Comparison of ENCODE assay signal across 8 cellular contexts in the genomic region with DNA sequence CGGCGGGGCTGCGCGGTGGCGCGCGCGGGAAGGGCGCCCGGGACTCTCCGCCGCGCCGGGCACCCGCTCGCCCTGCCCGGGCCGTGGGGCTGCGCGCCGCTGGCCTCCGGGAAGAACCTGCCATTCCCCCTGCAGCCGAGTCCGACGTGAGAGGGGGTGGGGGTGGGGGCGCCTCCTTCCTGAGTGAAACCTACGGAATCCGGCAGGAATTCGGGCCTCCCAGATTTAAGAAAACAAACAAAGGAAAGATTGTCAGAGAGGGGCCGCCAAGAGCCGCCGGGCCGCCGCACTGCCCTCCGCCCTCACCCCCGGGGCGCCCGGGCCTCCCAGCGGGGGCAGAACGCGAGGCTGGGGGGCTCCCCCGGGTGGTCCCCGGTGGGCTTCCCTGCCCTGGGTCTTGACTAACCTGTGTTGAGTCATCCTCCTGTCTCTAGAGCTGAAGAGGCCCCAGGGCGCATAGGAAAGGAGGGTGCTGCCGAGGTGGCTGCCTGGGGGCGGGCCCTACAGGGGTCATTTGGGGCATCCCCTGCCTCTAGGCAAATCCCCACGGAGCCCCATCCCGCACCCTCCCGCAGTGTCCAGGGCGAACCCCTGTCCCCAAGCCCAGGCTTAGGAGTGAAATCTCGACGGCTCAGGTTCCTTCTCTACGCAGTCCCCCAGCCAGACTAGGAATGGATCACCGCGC. TPM values are rescaled to one million over a fixed set of nuclear protein-coding genes. Genes with fewer than 3 reads are reported as not detected.
DNase-seq lines count a peak whose midpoint lies in the region; ATAC-seq and TF ChIP-seq lines count a peak whose summit lies in the region.

No MANE protein-coding gene starts in this region.

- H3K79me2 ChIP-seq in HCT116 (ENCODE audit: insufficient read depth, low read length) = no peaks in the 10 kb centered on the region

- peak overlapping the region in 2 of 8 donors; percentile 0 to 52 for H3K27ac Mint-ChIP-seq in CD8-positive, alpha-beta memory T cell

- H3K9ac ChIP-seq in HCT116 (ENCODE audit: low read length) = peak overlapping the region; percentile 50

- TF ChIP-seq POLR2A in HCT116 (IDR thresholded peaks at IDR 0.05; ENCODE audit: borderline replicate concordance, extremely low read depth, insufficient read depth, insufficient read length) (no peak), stomach (IDR thresholded peaks at IDR 0.05) (no peak)

- peaks cover 39 to 65% of the 10 kb centered on the region in 2 donors for H3K27me3 Mint-ChIP-seq in CD8-positive, alpha-beta memory T cell

- RAD21 ChIA-PET in HCT116 (lab: Charles Lee; ENCODE audit: low non-redundant PET in 1 of 2, low total read pairs in 2 of 2, uncharacterized antibody in 2 of 2, unreplicated experiment in 2 of 2) = no interaction called here

- no peak overlapping the region for H3K4me3 ChIP-seq in CD8-positive, alpha-beta memory T cell (ENCODE audit: low read length)
- peak overlapping the region; percentile 25 to 49 for H3K4me3 ChIP-seq in HCT116 (replicated peaks in 1 of 2; ENCODE audit: low read depth in 1 of 2, low read length in 2 of 2)
- H3K4me3 ChIP-seq in ascending aorta = peak overlapping the region; percentile 53 to 63
- peak overlapping the region; percentile 3 for H3K4me3 ChIP-seq in kidney epithelial cell (ENCODE audit: low read depth, low read length)
- peak overlapping the region; percentile 39 to 54 (median 44) for H3K4me3 ChIP-seq in stomach

- H3K9me2 ChIP-seq in HCT116 (ENCODE audit: insufficient read depth) = no peaks in the 10 kb centered on the region

- POLR2A ChIA-PET in CD8-positive, alpha-beta memory T cell (lab: Charles Lee) = no interaction called here
- POLR2A ChIA-PET in HCT116 (lab: Charles Lee) = no interaction called here

- DNase-seq in CD8-positive, alpha-beta memory T cell = peak in 1 of 5 donors; percentile 13
- no peak for DNase-seq in HCT116 (ENCODE audit: low read depth, low spot score)
- peak in 1 of 2 donors; percentile 68 for DNase-seq in ascending aorta (ENCODE audit: low spot score in 2 of 2)
- no peak for DNase-seq in kidney epithelial cell (ENCODE audit: low read depth)
- DNase-seq in stomach = no peak
- no peak for DNase-seq in NCI-H446 (lab: John Stamatoyannopoulos, UW)
- no peak for DNase-seq in activated gamma-delta T cell (lab: John Stamatoyannopoulos, UW)
- no peak for DNase-seq in SKM-1 treated with dmso at 0.1 percent for 144 hours (lab: John Stamatoyannopoulos, UW; ENCODE audit: unreplicated experiment)

- H3K36me3 ChIP-seq in CD8-positive, alpha-beta memory T cell (ENCODE audit: insufficient read depth, low read length) = no peaks in the 10 kb centered on the region
- H3K36me3 ChIP-seq in HCT116 (ENCODE audit: control insufficient read depth in 1 of 2, insufficient read depth in 2 of 2, low read length in 2 of 2) = no peaks in the 10 kb centered on the region
- no peaks in the 10 kb centered on the region for H3K36me3 ChIP-seq in ascending aorta
- no peaks in the 10 kb centered on the region for H3K36me3 ChIP-seq in kidney epithelial cell (ENCODE audit: control insufficient read depth, insufficient read depth, low read length)
- no peaks in the 10 kb centered on the region for H3K36me3 ChIP-seq in stomach

- H3K9me3 ChIP-seq in CD8-positive, alpha-beta memory T cell (ENCODE audit: low read length) = no peaks in the 10 kb centered on the region
- H3K9me3 ChIP-seq in HCT116 (ENCODE audit: control insufficient read depth in 1 of 2, insufficient read depth in 1 of 2, low read depth in 1 of 2, low read length in 2 of 2) = no peaks in the 10 kb centered on the region
- no peaks in the 10 kb centered on the region for H3K9me3 ChIP-seq in ascending aorta
- no peaks in the 10 kb centered on the region for H3K9me3 ChIP-seq in stomach

- H3K4me3 Mint-ChIP-seq in CD8-positive, alpha-beta memory T cell = peak overlapping the region in 6 of 7 donors; percentile 57 to 82 (median 71)

- peaks cover 4% of the 10 kb centered on the region for H3K4me1 ChIP-seq in CD8-positive, alpha-beta memory T cell (ENCODE audit: insufficient read depth, low read length)
- H3K4me1 ChIP-seq in HCT116 (ENCODE audit: control insufficient read depth in 1 of 2, insufficient read depth in 2 of 2, low read length in 2 of 2) (peaks cover 12 to 18% of the 10 kb centered on the region in 2 experiments; a peak in 3 of 4 replicates), ascending aorta (peaks cover 4 to 12% of the 10 kb centered on the region in 2 donors), stomach (peaks cover 36 to 48% (median 37%) of the 10 kb centered on the region in 4 donors)

- H3K4me1 Mint-ChIP-seq in CD8-positive, alpha-beta memory T cell = peaks cover 21 to 26% (median 22%) of the 10 kb centered on the region in 3 donors

- 2% methylated on average over 42 to 55 of the region's 55 CpGs for WGBS in stomach, 5 donors

- no peak overlapping the region for H2AFZ ChIP-seq in HCT116 (ENCODE audit: low read depth, low read length, poor library complexity, severe bottlenecking)

- H3K9me3 Mint-ChIP-seq in CD8-positive, alpha-beta memory T cell = no peaks in the 10 kb centered on the region

- peak overlapping the region; percentile 72 for H3K4me2 ChIP-seq in HCT116 (ENCODE audit: low read length)

- peak; percentile 65 for ATAC-seq in HCT116

- TF ChIP-seq EP300 in stomach (IDR thresholded peaks at IDR 0.05) = no peak

- H4K20me1 ChIP-seq in HCT116 (ENCODE audit: insufficient read depth) = no peaks in the 10 kb centered on the region

- TF ChIP-seq CTCF in HCT116 (IDR thresholded peaks at IDR 0.05 in 2 of 3, conservative IDR thresholded peaks at IDR 0.05 in 1 of 3; ENCODE audit: borderline replicate concordance in 1 of 3, insufficient read depth in 1 of 3, low read depth in 2 of 3, low read length in 2 of 3) = no peak
- TF ChIP-seq CTCF in ascending aorta (IDR thresholded peaks at IDR 0.05) = no peak
- no peak for TF ChIP-seq CTCF in kidney epithelial cell (IDR thresholded peaks at IDR 0.05; ENCODE audit: insufficient read depth, low read length, poor library complexity, severe bottlenecking)
- no peak for TF ChIP-seq CTCF in stomach (IDR thresholded peaks at IDR 0.05)

- no peak overlapping the region for H3K27ac ChIP-seq in CD8-positive, alpha-beta memory T cell (ENCODE audit: low read depth, low read length)
- H3K27ac ChIP-seq in HCT116 (ENCODE audit: low read depth, low read length) (peak overlapping the region; percentile 18; the same call in 1 of the 2 replicates), ascending aorta (peak overlapping the region; percentile 85 to 90), stomach (peak overlapping the region; percentile 73 to 85 (median 77))

- peaks cover 19% of the 10 kb centered on the region for H3K27me3 ChIP-seq in CD8-positive, alpha-beta memory T cell (ENCODE audit: insufficient read depth, low read length, poor library complexity, severe bottlenecking)
- H3K27me3 ChIP-seq in HCT116 (ENCODE audit: insufficient read depth, low read length) (no peaks in the 10 kb centered on the region), ascending aorta (no peaks in the 10 kb centered on the region), kidney epithelial cell (ENCODE audit: control insufficient read depth, insufficient read depth, low read length) (peaks cover 3% of the 10 kb centered on the region), stomach (peaks cover 0 to 43% (median 5%) of the 10 kb centered on the region in 3 donors)

- H3K36me3 Mint-ChIP-seq in CD8-positive, alpha-beta memory T cell = peaks cover 0 to 4% (median 0%) of the 10 kb centered on the region in 3 donors

- CTCF ChIA-PET in CD8-positive, alpha-beta memory T cell (lab: Charles Lee) = no interaction called here
- CTCF ChIA-PET in HCT116 (lab: Charles Lee) = no interaction called here

- intact Hi-C loops in HCT116 (cut with micrococcal nuclease) = no loop called here
- intact Hi-C loops in ascending aorta (cut with DNase I) = loop anchor here (2.0 kb wide), 1 partner anchor 77 kb away; no protein-coding TSS in a partner anchor
- intact Hi-C loops in stomach (cut with DNase I; ENCODE audit: low total_unique reads) = no loop called here

- no peak for TF ChIP-seq RAD21 in HCT116 (IDR thresholded peaks at IDR 0.05; ENCODE audit: low read depth)

- no TSS peak for BruUV-seq in HCT116 (replicated peaks; lab: Mats Ljungman, UMichigan)

TF ChIP-seq in HCT116, 20 proteins besides CTCF, POLR2A, EP300 and RAD21:
- no peak for TF ChIP-seq ZNF274 (IDR thresholded peaks at IDR 0.05; ENCODE audit: low read depth, low read length)
- no peak for TF ChIP-seq SP1 (IDR thresholded peaks at IDR 0.05; ENCODE audit: low read depth)
- no peak for TF ChIP-seq CBX3 (IDR thresholded peaks at IDR 0.05; ENCODE audit: low read depth)
- no peak for TF ChIP-seq EGR1 (IDR thresholded peaks at IDR 0.05; ENCODE audit: low read depth)

RNA-seq across cellular contexts. Expression of gene FOXP4, which starts 42.2 kb away (rescaled TPM):
- total RNA-seq in CD8-positive, alpha-beta memory T cell = 10 to 100 TPM; 22.2 to 22.3 TPM
- 1.6 TPM for polyA plus RNA-seq in CD8-positive, alpha-beta memory T cell
- total RNA-seq in HCT116 (2021; ENCODE audit: unreplicated experiment) (32.3 TPM), ascending aorta (19.5 TPM), kidney epithelial cell (22.4 and 30.3 TPM in 2 replicates), stomach (10 to 100 TPM in 4 of 5 donors, 1 to 10 TPM in 1; 7.9 to 70.4 (median 40.3) TPM)
- polyA plus RNA-seq in HCT116 (2012) = 23.8 and 25.7 TPM in 2 replicates
- 10 to 100 TPM; 14.3 to 33.7 (median 27.6) TPM for polyA plus RNA-seq in stomach
